Comparison of ENCODE assay signal across 14 cellular contexts in genomic region chr15:59244337-59244736, GRCh38. TPM values are rescaled to one million over a fixed set of nuclear protein-coding genes. Genes with fewer than 3 reads are reported as not detected.
DNase-seq lines count a peak whose midpoint lies in the region; ATAC-seq, FAIRE-seq and TF ChIP-seq lines count a peak whose summit lies in the region.
"Had no signal": no experiment of that assay in that cellular context is flagged by ENCODE, and none has a peak within 500 bp of the region (broad histone marks: within the 10 kb centered on the region; RNA-seq: fewer than 3 reads in every experiment).

No MANE protein-coding gene starts in this region.

- DNase-seq in GM20000 (ENCODE audit: low spot score): peak; percentile 70
- peak; percentile 80 for DNase-seq in epithelial cell of proximal tubule (ENCODE audit: low read depth)
- DNase-seq in brain microvascular endothelial cell: no peak
- no peak for DNase-seq in H54 (ENCODE audit: insufficient read length, low spot score)
- DNase-seq in MG63: no peak
- no peak for DNase-seq in medulla oblongata (ENCODE audit: extremely low spot score)
- DNase-seq: activated T-cell treated with anti-CD3 and anti-CD28 coated beads, Interleukin-2, amount 50 U/mL, for 1 hour; CD8-positive, alpha-beta memory T cell; naive B cell; NCI-H146 had no signal

- H3K27me3 ChIP-seq in brain microvascular endothelial cell (replicated peaks) (no peaks in the 10 kb centered on the region), MG63 (no peaks in the 10 kb centered on the region)

- H3K27ac ChIP-seq in brain microvascular endothelial cell: no peak overlapping the region
- H3K27ac ChIP-seq: SK-N-MC had no signal

- no peaks in the 10 kb centered on the region for H3K9me3 ChIP-seq in MG63

- H3K4me3 ChIP-seq in epithelial cell of proximal tubule (ENCODE audit: low read depth, low read length): no peak overlapping the region
- H3K4me3 ChIP-seq in brain microvascular endothelial cell (ENCODE audit: low read depth, low read length): no peak overlapping the region
- H3K4me3 ChIP-seq in MG63: no peak overlapping the region
- H3K4me3 ChIP-seq: SK-N-MC had no signal

- FAIRE-seq in H54 (lab: Jason Lieb, UNC): no peak

- TF ChIP-seq CTCF in GM20000 (IDR thresholded peaks at IDR 0.05; ENCODE audit: extremely low read depth, missing control alignments) (no peak), epithelial cell of proximal tubule (conservative IDR thresholded peaks at IDR 0.05; ENCODE audit: low read depth, low read length) (no peak), brain microvascular endothelial cell (IDR thresholded peaks at IDR 0.05; ENCODE audit: low read depth, low read length, missing control alignments) (no peak)

- ATAC-seq in GM18502 (IDR thresholded peaks at IDR 0.05; ENCODE audit: poor library complexity, unreplicated experiment): peak; percentile 88
- ATAC-seq in HG03064 (IDR thresholded peaks at IDR 0.05; ENCODE audit: low read depth, unreplicated experiment): peak; percentile 84

- TF ChIP-seq POLR2A in H54 (IDR thresholded peaks at IDR 0.05; ENCODE audit: low read depth, low read length): no peak

- peaks cover 13% of the 10 kb centered on the region for H3K36me3 ChIP-seq in brain microvascular endothelial cell (replicated peaks)
- no peaks in the 10 kb centered on the region; the same call in 1 of the 2 replicates for H3K36me3 ChIP-seq in MG63

- in situ Hi-C loops in brain microvascular endothelial cell (cut with HindIII; ENCODE audit: low pct_ligation_motif_present, low sequenced_read_pairs): no loop called here

RNA-seq across cellular contexts. Expression of gene LDHAL6B, which starts 37.7 kb away (rescaled TPM):
- total RNA-seq in epithelial cell of proximal tubule: not detected in 2 replicates
- not detected in 2 replicates for total RNA-seq in MG63 (2014; rRNA removed; shearing (Covaris generic); ENCODE audit: low replicate concordance)
- total RNA-seq: CD8-positive, alpha-beta memory T cell; temporal lobe had no signal

Comparison
In these comparisons a context has a peak if more than half of its experiments do, and no peak if none do; other contexts are left out.
1. DNase-seq: peak in GM20000 (single experiment) and epithelial cell of proximal tubule (single experiment); none in brain microvascular endothelial cell (single experiment), H54 (single experiment), MG63 (single experiment) and medulla oblongata (single experiment).